In the genomic region with DNA sequence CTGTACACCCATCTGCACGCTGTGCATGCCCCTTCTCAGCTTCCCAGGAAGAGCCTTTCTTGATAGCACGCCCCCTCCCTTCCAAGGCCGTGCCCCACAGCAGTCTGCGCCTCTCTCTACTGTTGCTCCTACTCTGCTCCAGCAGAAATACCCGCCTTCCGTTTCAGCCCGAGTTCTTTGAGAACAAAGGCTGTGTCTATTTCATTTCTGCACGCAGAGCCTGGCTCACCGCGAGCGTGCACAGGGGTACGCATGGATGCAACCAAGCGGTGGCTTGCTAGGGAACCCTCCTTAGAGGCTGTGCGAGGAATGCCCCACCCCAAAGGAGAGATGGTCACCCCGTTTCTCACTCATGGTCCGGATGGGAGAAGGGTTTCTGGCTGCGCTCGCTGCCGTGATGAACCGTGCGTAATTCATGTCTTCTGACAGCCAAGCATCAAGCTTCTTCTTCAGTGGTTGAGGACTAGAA, we compare ENCODE assay signal across 8 cellular contexts. TPM values are rescaled to one million over a fixed set of nuclear protein-coding genes. Genes with fewer than 3 reads are reported as not detected.
DNase-seq lines count a peak whose midpoint lies in the region; ATAC-seq and TF ChIP-seq lines count a peak whose summit lies in the region.

No MANE protein-coding gene starts in this region.

- H3K9ac ChIP-seq in trophoblast cell (ENCODE audit: low read length), result peak overlapping the region; percentile 10

- H3K18ac ChIP-seq in trophoblast cell (ENCODE audit: low read length), result peak overlapping the region; percentile 91

- peaks cover 53% of the 10 kb centered on the region for H3K27me3 Mint-ChIP-seq in stimulated activated memory B cell treated with anti-CD40 and anti-IgM and Interleukin-4, amounts not matched to agents 10 μg/mL and 1 μg/mL and 100 μg/mL, for 72 hours

- H4K91ac ChIP-seq in trophoblast cell (ENCODE audit: low read depth, low read length), result peak overlapping the region; percentile 90

- CTCF ChIA-PET in AG04449 (lab: Yijun Ruan, JAX), result interaction anchor here (0.9 to 4.4 kb wide), 8 partner anchors 10 to 476 kb away, joined by 3 to 25 read pairs (median 4); a partner anchor contains a TSS

- peaks cover 0 to 9% of the 10 kb centered on the region in 2 experiments for H3K4me1 ChIP-seq in trophoblast cell (ENCODE audit: control insufficient read depth in 1 of 2, insufficient read depth in 2 of 2, low read length in 2 of 2)

- H3K27ac Mint-ChIP-seq in activated naive CD4-positive, alpha-beta T cell treated with anti-CD3 and anti-CD28 coated beads, Interleukin-2, amount 50 U/mL, for 72 hours, result no peak overlapping the region
- H3K27ac Mint-ChIP-seq in stimulated activated memory B cell treated with anti-CD40 and anti-IgM and Interleukin-4, amounts not matched to agents 10 μg/mL and 1 μg/mL and 100 μg/mL, for 72 hours, result no peak overlapping the region

- H3K4me1 Mint-ChIP-seq in stimulated activated memory B cell treated with anti-CD40 and anti-IgM and Interleukin-4, amounts not matched to agents 10 μg/mL and 1 μg/mL and 100 μg/mL, for 72 hours, result no peaks in the 10 kb centered on the region

- H3K4me3 Mint-ChIP-seq in stimulated activated memory B cell treated with anti-CD40 and anti-IgM and Interleukin-4, amounts not matched to agents 10 μg/mL and 1 μg/mL and 100 μg/mL, for 72 hours, result no peak overlapping the region

- no peak overlapping the region for H3K23ac ChIP-seq in trophoblast cell (ENCODE audit: low read length)

- H3K4me3 ChIP-seq in AG04449 (ENCODE audit: low read depth, low read length) (peak overlapping the region; percentile 78), trophoblast cell (ENCODE audit: low read depth, low read length) (peak overlapping the region; percentile 83)

- peak overlapping the region; percentile 46 for H3K27ac ChIP-seq in trophoblast cell (ENCODE audit: low read depth, low read length)

- H4K8ac ChIP-seq in trophoblast cell (ENCODE audit: low read depth, low read length), result peak overlapping the region; percentile 88

- peak; percentile 13 for ATAC-seq in GM19035 (IDR thresholded peaks at IDR 0.05; ENCODE audit: unreplicated experiment)
- peak; percentile 14 to 29 for ATAC-seq in activated naive CD4-positive, alpha-beta T cell treated with anti-CD3 and anti-CD28 coated beads, Interleukin-2, amount 50 U/mL, for 72 hours
- peak; percentile 24 to 34 for ATAC-seq in left cardiac atrium
- no peak for ATAC-seq in GM21825 (IDR thresholded peaks at IDR 0.05; ENCODE audit: unreplicated experiment)
- ATAC-seq in stimulated activated memory B cell treated with anti-CD40 and anti-IgM and Interleukin-4, amounts not matched to agents 10 μg/mL and 1 μg/mL and 100 μg/mL, for 72 hours, result no peak

- H3K4ac ChIP-seq in trophoblast cell (ENCODE audit: low read depth, low read length), result peak overlapping the region; percentile 6

- H3K27me3 ChIP-seq in trophoblast cell (ENCODE audit: insufficient read depth, low read length), result no peaks in the 10 kb centered on the region

- DNase-seq in AG04449 (ENCODE audit: low read depth, low spot score) (no peak), NCI-H1105 (lab: John Stamatoyannopoulos, UW) (peak; percentile 36), left cardiac atrium (no peak), trophoblast cell (peak in 1 of 2 donors; percentile 13)
- no peak for DNase-seq in activated naive CD4-positive, alpha-beta T cell treated with anti-CD3 and anti-CD28 coated beads, Interleukin-2, amount 50 U/mL, for 72 hours (ENCODE audit: low spot score in 2 of 2)

- no peaks in the 10 kb centered on the region for H3K9me3 Mint-ChIP-seq in activated naive CD4-positive, alpha-beta T cell treated with anti-CD3 and anti-CD28 coated beads, Interleukin-2, amount 50 U/mL, for 72 hours
- H3K9me3 Mint-ChIP-seq in stimulated activated memory B cell treated with anti-CD40 and anti-IgM and Interleukin-4, amounts not matched to agents 10 μg/mL and 1 μg/mL and 100 μg/mL, for 72 hours, result no peaks in the 10 kb centered on the region

- peak overlapping the region; percentile 89 for H2AFZ ChIP-seq in trophoblast cell (ENCODE audit: insufficient read depth, low read length, poor library complexity)

- H2BK12ac ChIP-seq in trophoblast cell (ENCODE audit: low read length), result no peak overlapping the region

- POLR2A ChIA-PET in AG04449 (lab: Yijun Ruan, JAX), result no interaction called here

- peaks cover 0 to 5% of the 10 kb centered on the region in 2 donors for H3K36me3 Mint-ChIP-seq in activated naive CD4-positive, alpha-beta T cell treated with anti-CD3 and anti-CD28 coated beads, Interleukin-2, amount 50 U/mL, for 72 hours
- no peaks in the 10 kb centered on the region for H3K36me3 Mint-ChIP-seq in stimulated activated memory B cell treated with anti-CD40 and anti-IgM and Interleukin-4, amounts not matched to agents 10 μg/mL and 1 μg/mL and 100 μg/mL, for 72 hours

- no peak overlapping the region for H2AK5ac ChIP-seq in trophoblast cell (ENCODE audit: low read length)

- peak overlapping the region; percentile 88 for H3K14ac ChIP-seq in trophoblast cell (ENCODE audit: low read length)

- peak; percentile 15 for TF ChIP-seq CTCF in AG04449 (IDR thresholded peaks at IDR 0.05; ENCODE audit: insufficient read depth, low read length, missing control alignments)

- intact Hi-C loops in left cardiac atrium (cut with DNase I), result no loop called here

- H2BK5ac ChIP-seq in trophoblast cell (ENCODE audit: low read depth, low read length, poor library complexity), result peak overlapping the region; percentile 77

- peaks cover 17% of the 10 kb centered on the region for H3K79me1 ChIP-seq in trophoblast cell (ENCODE audit: low read length)

- WGBS in trophoblast cell (ENCODE audit: extremely low coverage, insufficient coverage, insufficient read length), result no CpG with 5 or more reads among the region's 21 CpGs

- H3K9me3 ChIP-seq in trophoblast cell (ENCODE audit: insufficient read depth, low read depth, low read length), result no peaks in the 10 kb centered on the region

- H3K79me2 ChIP-seq in trophoblast cell (ENCODE audit: control insufficient read depth, insufficient read depth, low read length, poor library complexity), result peaks cover 6% of the 10 kb centered on the region

- H3K36me3 ChIP-seq in trophoblast cell (ENCODE audit: control insufficient read depth in 1 of 2, insufficient read depth in 2 of 2, low read length in 2 of 2), result peaks cover 2 to 4% of the 10 kb centered on the region in 2 experiments

- H3K4me2 ChIP-seq in trophoblast cell (ENCODE audit: low read length), result peak overlapping the region; percentile 58

- H2BK120ac ChIP-seq in trophoblast cell (ENCODE audit: insufficient read depth, low read length, poor library complexity), result peak overlapping the region; percentile 67

- H4K12ac ChIP-seq in trophoblast cell (ENCODE audit: low read depth, low read length), result peak overlapping the region; percentile 78

RNA-seq across cellular contexts. Expression of a gene that starts 0.4 kb away (rescaled TPM):
- not detected for total RNA-seq in activated naive CD4-positive, alpha-beta T cell treated with anti-CD3 and anti-CD28 coated beads, Interleukin-2, amount 50 U/mL, for 72 hours
- 1 to 10 TPM; 1.5 to 1.6 TPM for total RNA-seq in left cardiac atrium
- 56.7 and 62.1 TPM in 2 replicates for polyA plus RNA-seq in trophoblast cell (2013)

Comparison
In these comparisons a context has a peak if more than half of its experiments do, and no peak if none do; other contexts are left out.
1. ATAC-seq: peak in GM19035 (single experiment), activated naive CD4-positive, alpha-beta T cell treated with anti-CD3 and anti-CD28 coated beads, Interleukin-2, amount 50 U/mL, for 72 hours (2 of 2) and left cardiac atrium (2 of 2); none in GM21825 (single experiment) and stimulated activated memory B cell treated with anti-CD40 and anti-IgM and Interleukin-4, amounts not matched to agents 10 μg/mL and 1 μg/mL and 100 μg/mL, for 72 hours (single experiment).